ENCODE assay signal across 15 cellular contexts in genomic region chr5:120540097-120540496, GRCh38.
DNase-seq lines count a peak whose midpoint lies in the region; ATAC-seq and TF ChIP-seq lines count a peak whose summit lies in the region.
"Had no signal": no experiment of that assay in that cellular context is flagged by ENCODE, and none has a peak within 500 bp of the region (broad histone marks: within the 10 kb centered on the region; RNA-seq: fewer than 3 reads in every experiment).

No MANE protein-coding gene starts in this region.

- BruUV-seq in Calu3 (replicated peaks; lab: Mats Ljungman, UMichigan) (no TSS peak), IMR-90 (replicated peaks; lab: Mats Ljungman, UMichigan) (no TSS peak), mammary epithelial cell (replicated peaks; lab: Mats Ljungman, UMichigan) (no TSS peak)

- H3K27ac Mint-ChIP-seq in Calu3 (ENCODE audit: unreplicated experiment) (peak overlapping the region; percentile 79), osteocyte (ENCODE audit: unreplicated experiment) (peak overlapping the region; percentile 62)
- H3K27ac Mint-ChIP-seq in activated CD4-positive, alpha-beta T cell treated with anti-CD3 and anti-CD28 coated beads, Interleukin-2, amount 10 ng/mL, durations not matched to agents 7 days and 5 days: no peak overlapping the region
- H3K27ac Mint-ChIP-seq: CD14-positive monocyte; CD8-positive, alpha-beta T cell had no signal

- H3K23ac ChIP-seq in IMR-90 (ENCODE audit: low read depth, low read length): peak overlapping the region; percentile 49; the same call in 1 of the 2 replicates

- dilution Hi-C loops in IMR-90 (cut with HindIII; ENCODE audit: low sequenced_read_pairs, unreplicated experiment) (no loop called here), mammary epithelial cell (cut with HindIII; ENCODE audit: low sequenced_read_pairs) (no loop called here)

- no peak overlapping the region for H3K4me3 Mint-ChIP-seq in Calu3 (ENCODE audit: low read depth, unreplicated experiment)
- no peak overlapping the region for H3K4me3 Mint-ChIP-seq in osteocyte (ENCODE audit: unreplicated experiment)
- H3K4me3 Mint-ChIP-seq in activated T-cell treated with anti-CD3 and anti-CD28 coated beads, Interleukin-2, amount 50 U/mL, for 4 hours: no peak overlapping the region
- no peak overlapping the region for H3K4me3 Mint-ChIP-seq in activated CD4-positive, alpha-beta T cell treated with anti-CD3 and anti-CD28 coated beads, Interleukin-2, amount 10 ng/mL, durations not matched to agents 7 days and 5 days
- H3K4me3 Mint-ChIP-seq: CD14-positive monocyte; CD8-positive, alpha-beta T cell had no signal

- H3K14ac ChIP-seq in IMR-90 (replicated peaks; ENCODE audit: low read depth, low read length): 0 out of 2 replicates have a peak overlapping the region, but pooled peaks have one; percentile 25

- peak overlapping the region; percentile 32; the same call in 1 of the 2 replicates for H2BK120ac ChIP-seq in IMR-90 (ENCODE audit: low read depth, low read length)

- H3K79me1 ChIP-seq in IMR-90 (ENCODE audit: low read depth in 1 of 2, low read length in 2 of 2): peaks cover 15 to 55% of the 10 kb centered on the region in 2 experiments; a peak in 3 of 4 replicates

- no peak for TF ChIP-seq CTCF in Calu3 (IDR thresholded peaks at IDR 0.05; ENCODE audit: unreplicated experiment)
- TF ChIP-seq CTCF in IMR-90 (conservative IDR thresholded peaks at IDR 0.05; ENCODE audit: low read depth, low read length): no peak
- no peak for TF ChIP-seq CTCF in mammary epithelial cell (conservative IDR thresholded peaks at IDR 0.05 in 1 of 2, IDR thresholded peaks at IDR 0.05 in 1 of 2; ENCODE audit: extremely low read depth in 1 of 2, insufficient read depth in 1 of 2, low read depth in 1 of 2, low read length in 2 of 2)
- no peak for TF ChIP-seq CTCF in osteocyte (IDR thresholded peaks at IDR 0.05)

- TF ChIP-seq POLR2A in IMR-90 (IDR thresholded peaks at IDR 0.05; ENCODE audit: low read depth, low read length): no peak

- H3K27ac ChIP-seq in IMR-90 (ENCODE audit: insufficient read depth, low read length) (no peak overlapping the region), mammary epithelial cell (ENCODE audit: insufficient read depth, low read depth, low read length) (peak overlapping the region; percentile 33)
- H3K27ac ChIP-seq: HL-60 had no signal

- H3K36me3 Mint-ChIP-seq in Calu3 (ENCODE audit: insufficient read depth, unreplicated experiment): no peaks in the 10 kb centered on the region
- no peaks in the 10 kb centered on the region for H3K36me3 Mint-ChIP-seq in osteocyte (ENCODE audit: unreplicated experiment)
- no peaks in the 10 kb centered on the region for H3K36me3 Mint-ChIP-seq in activated T-cell treated with anti-CD3 and anti-CD28 coated beads, Interleukin-2, amount 50 U/mL, for 4 hours (ENCODE audit: insufficient read depth)
- no peaks in the 10 kb centered on the region for H3K36me3 Mint-ChIP-seq in activated CD4-positive, alpha-beta T cell treated with anti-CD3 and anti-CD28 coated beads, Interleukin-2, amount 10 ng/mL, durations not matched to agents 7 days and 5 days (ENCODE audit: low read depth)
- H3K36me3 Mint-ChIP-seq: CD14-positive monocyte; CD8-positive, alpha-beta T cell had no signal

- ATAC-seq in IMR-90 (ENCODE audit: low read depth): no peak
- ATAC-seq in activated T-cell treated with anti-CD3 and anti-CD28 coated beads, Interleukin-2, amount 50 U/mL, for 4 hours: no peak
- ATAC-seq: CD8-positive, alpha-beta T cell had no signal

- H4K20me1 ChIP-seq in IMR-90 (ENCODE audit: insufficient read depth, low read length): no peaks in the 10 kb centered on the region
- H4K20me1 ChIP-seq in mammary epithelial cell (ENCODE audit: insufficient read depth, low read length): no peaks in the 10 kb centered on the region

- no peak overlapping the region for H3K4me3 ChIP-seq in IMR-90 (ENCODE audit: insufficient read depth, low read depth, low read length)
- no peak overlapping the region for H3K4me3 ChIP-seq in mammary epithelial cell (replicated peaks in 1 of 3; ENCODE audit: insufficient read depth in 1 of 3, low read depth in 2 of 3, low read length in 3 of 3)
- H3K4me3 ChIP-seq: HAP-1 had no signal

- in situ Hi-C loops in IMR-90 (cut with MboI; ENCODE audit: low sequenced_read_pairs): no loop called here
- in situ Hi-C loops in mammary epithelial cell (cut with MboI; ENCODE audit: low sequenced_read_pairs in 2 of 2): no loop called here

- peaks cover 6% of the 10 kb centered on the region for H3K4me1 ChIP-seq in IMR-90 (ENCODE audit: control insufficient read depth, insufficient read depth, low read length)
- H3K4me1 ChIP-seq in mammary epithelial cell (ENCODE audit: insufficient read depth, low read length): peaks cover 19% of the 10 kb centered on the region
- H3K4me1 ChIP-seq: BE2C had no signal

- H3K36me3 ChIP-seq in IMR-90 (ENCODE audit: control insufficient read depth, insufficient read depth, low read length): no peaks in the 10 kb centered on the region
- H3K36me3 ChIP-seq in mammary epithelial cell (ENCODE audit: insufficient read depth, low read length): no peaks in the 10 kb centered on the region
- H3K36me3 ChIP-seq: BE2C, HAP-1 had no signal

- DNase-seq in Calu3: no peak
- no peak for DNase-seq in IMR-90
- no peak for DNase-seq in mammary epithelial cell
- no peak for DNase-seq in osteocyte (ENCODE audit: extremely low spot score, unreplicated experiment)
- DNase-seq in activated T-cell treated with anti-CD3 and anti-CD28 coated beads, Interleukin-2, amount 50 U/mL, for 4 hours: no peak
- no peak for DNase-seq in activated CD4-positive, alpha-beta T cell treated with anti-CD3 and anti-CD28 coated beads, Interleukin-2, amount 10 ng/mL, durations not matched to agents 7 days and 5 days
- no peak for DNase-seq in medulla oblongata (ENCODE audit: extremely low spot score)
- DNase-seq: BE2C; CD8-positive, alpha-beta T cell; COR-L47; DND-41; GDM1 had no signal

- H2AK5ac ChIP-seq in IMR-90 (ENCODE audit: low read depth, low read length): no peak overlapping the region

- no CpG with 5 or more reads among the region's 2 CpGs for WGBS in IMR-90 (ENCODE audit: extremely low coverage in 2 of 2, insufficient read length in 1 of 2), 2 experiments
- WGBS in mammary epithelial cell (ENCODE audit: low coverage, missing lambda C conversion rate): 62% methylated on average over 2 of the region's 2 CpGs

- H3K9me3 Mint-ChIP-seq in Calu3 (ENCODE audit: low read depth, unreplicated experiment) (peaks cover 2% of the 10 kb centered on the region), osteocyte (ENCODE audit: unreplicated experiment) (no peaks in the 10 kb centered on the region)
- H3K9me3 Mint-ChIP-seq in activated T-cell treated with anti-CD3 and anti-CD28 coated beads, Interleukin-2, amount 50 U/mL, for 4 hours: no peaks in the 10 kb centered on the region
- H3K9me3 Mint-ChIP-seq in activated CD4-positive, alpha-beta T cell treated with anti-CD3 and anti-CD28 coated beads, Interleukin-2, amount 10 ng/mL, durations not matched to agents 7 days and 5 days: no peaks in the 10 kb centered on the region

- H3K27me3 ChIP-seq in IMR-90 (ENCODE audit: control insufficient read depth, insufficient read depth, low read length) (no peaks in the 10 kb centered on the region), mammary epithelial cell (ENCODE audit: insufficient read depth, low read length) (no peaks in the 10 kb centered on the region)
- H3K27me3 ChIP-seq: BE2C had no signal

- intact Hi-C loops in Calu3 (cut with micrococcal nuclease; ENCODE audit: unreplicated experiment): loop anchor here (5.0 kb wide), 1 partner anchor 77 kb away; no protein-coding TSS in a partner anchor
- intact Hi-C loops in IMR-90 (cut with micrococcal nuclease): no loop called here
- intact Hi-C loops in mammary epithelial cell (cut with micrococcal nuclease): no loop called here

- H3K9me3 ChIP-seq in IMR-90 (ENCODE audit: control insufficient read depth, insufficient read depth, low read length): no peaks in the 10 kb centered on the region
- no peaks in the 10 kb centered on the region for H3K9me3 ChIP-seq in mammary epithelial cell (replicated peaks; ENCODE audit: insufficient read depth, low read length)
- H3K9me3 ChIP-seq: BE2C, HAP-1 had no signal

- TF ChIP-seq RAD21 in IMR-90 (IDR thresholded peaks at IDR 0.05; ENCODE audit: low read length): no peak

- no peaks in the 10 kb centered on the region for H3K27me3 Mint-ChIP-seq in Calu3 (ENCODE audit: unreplicated experiment)
- H3K27me3 Mint-ChIP-seq in osteocyte (ENCODE audit: unreplicated experiment): no peaks in the 10 kb centered on the region
- no peaks in the 10 kb centered on the region for H3K27me3 Mint-ChIP-seq in activated T-cell treated with anti-CD3 and anti-CD28 coated beads, Interleukin-2, amount 50 U/mL, for 4 hours (ENCODE audit: low read depth)
- no peaks in the 10 kb centered on the region for H3K27me3 Mint-ChIP-seq in activated CD4-positive, alpha-beta T cell treated with anti-CD3 and anti-CD28 coated beads, Interleukin-2, amount 10 ng/mL, durations not matched to agents 7 days and 5 days

- H3K9me1 ChIP-seq in IMR-90 (ENCODE audit: insufficient read depth, low read length): peaks cover 4% of the 10 kb centered on the region; the same call in 1 of the 2 replicates

- H2BK15ac ChIP-seq in IMR-90 (ENCODE audit: low read depth, low read length): no peak overlapping the region; the same call in 2 of the 3 replicates

- CTCF ChIA-PET in Calu3 (lab: Charles Lee): interaction anchor here (0.8 kb wide), 1 partner anchor 122 kb away, joined by 3 read pairs; no protein-coding TSS in a partner anchor
- CTCF ChIA-PET in IMR-90 (lab: Yijun Ruan, JAX): interaction anchor here (0.7 kb wide), 1 partner anchor 1535 kb away, joined by 3 read pairs; no protein-coding TSS in a partner anchor
- CTCF ChIA-PET in mammary epithelial cell (lab: Charles Lee; ENCODE audit: low non-redundant PET): no interaction called here
- CTCF ChIA-PET in activated CD4-positive, alpha-beta T cell treated with anti-CD3 and anti-CD28 coated beads, Interleukin-2, amount 10 ng/mL, durations not matched to agents 7 days and 5 days (lab: Charles Lee): no interaction called here

- H2AFZ ChIP-seq in IMR-90 (replicated peaks; ENCODE audit: low read length, poor library complexity): no peak overlapping the region
- H2AFZ ChIP-seq in mammary epithelial cell (ENCODE audit: low read depth, low read length): no peak overlapping the region

- H2AK9ac ChIP-seq in IMR-90 (replicated peaks; ENCODE audit: low read depth, low read length, poor library complexity): no peak overlapping the region

- peaks cover 27% of the 10 kb centered on the region for H3K4me1 Mint-ChIP-seq in Calu3 (ENCODE audit: low read depth, unreplicated experiment)
- H3K4me1 Mint-ChIP-seq in osteocyte (ENCODE audit: unreplicated experiment): peaks cover 43% of the 10 kb centered on the region
- no peaks in the 10 kb centered on the region for H3K4me1 Mint-ChIP-seq in activated T-cell treated with anti-CD3 and anti-CD28 coated beads, Interleukin-2, amount 50 U/mL, for 4 hours (ENCODE audit: low read depth)
- H3K4me1 Mint-ChIP-seq in activated CD4-positive, alpha-beta T cell treated with anti-CD3 and anti-CD28 coated beads, Interleukin-2, amount 10 ng/mL, durations not matched to agents 7 days and 5 days: no peaks in the 10 kb centered on the region

- 0 out of 2 replicates have a peak overlapping the region, but pooled peaks have one; percentile 8 for H4K91ac ChIP-seq in IMR-90 (ENCODE audit: insufficient read depth, low read depth, low read length)

- peak overlapping the region; percentile 72; the same call in 1 of the 2 replicates for H4K5ac ChIP-seq in IMR-90 (ENCODE audit: low read depth, low read length)

- H3K79me2 ChIP-seq in mammary epithelial cell (ENCODE audit: insufficient read depth, low read length): no peaks in the 10 kb centered on the region

- H3K4me2 ChIP-seq in IMR-90 (ENCODE audit: low read depth, low read length): no peak overlapping the region
- no peak overlapping the region for H3K4me2 ChIP-seq in mammary epithelial cell (ENCODE audit: insufficient read depth, low read depth, low read length)

- H3K56ac ChIP-seq in IMR-90 (ENCODE audit: extremely low read depth, insufficient read depth, low read length): no peak overlapping the region

- peak overlapping the region; percentile 67 for H2BK5ac ChIP-seq in IMR-90 (ENCODE audit: low read depth, low read length, poor library complexity, severe bottlenecking)

- 0 out of 2 replicates have a peak overlapping the region, but pooled peaks have one; percentile 33 for H2BK20ac ChIP-seq in IMR-90 (ENCODE audit: low read depth, low read length)

- H3K4ac ChIP-seq in IMR-90 (ENCODE audit: low read depth, low read length): no peak overlapping the region

- POLR2A ChIA-PET in IMR-90 (lab: Charles Lee; ENCODE audit: unreplicated experiment): no interaction called here
- POLR2A ChIA-PET in activated CD4-positive, alpha-beta T cell treated with anti-CD3 and anti-CD28 coated beads, Interleukin-2, amount 10 ng/mL, durations not matched to agents 7 days and 5 days (lab: Charles Lee): no interaction called here

- H3K18ac ChIP-seq in IMR-90 (ENCODE audit: low read depth, low read length): peak overlapping the region; percentile 23; the same call in 1 of the 2 replicates

- no peak overlapping the region for H3K9ac ChIP-seq in IMR-90 (ENCODE audit: low read depth, low read length)
- H3K9ac ChIP-seq in mammary epithelial cell (ENCODE audit: insufficient read depth, low read length): no peak overlapping the region

- H4K8ac ChIP-seq in IMR-90 (ENCODE audit: low read depth in 2 of 2, low read length in 2 of 2): no peak overlapping the region

Comparison
In these comparisons a context has a peak if more than half of its experiments do, and no peak if none do; other contexts are left out.
1. CTCF ChIA-PET loops: an anchor here in Calu3 (0.8 kb wide) and IMR-90 (0.7 kb wide); none called in mammary epithelial cell and activated CD4-positive, alpha-beta T cell treated with anti-CD3 and anti-CD28 coated beads, Interleukin-2, amount 10 ng/mL, durations not matched to agents 7 days and 5 days.